1 cellular context compared by ENCODE assay signal in the genomic region with DNA sequence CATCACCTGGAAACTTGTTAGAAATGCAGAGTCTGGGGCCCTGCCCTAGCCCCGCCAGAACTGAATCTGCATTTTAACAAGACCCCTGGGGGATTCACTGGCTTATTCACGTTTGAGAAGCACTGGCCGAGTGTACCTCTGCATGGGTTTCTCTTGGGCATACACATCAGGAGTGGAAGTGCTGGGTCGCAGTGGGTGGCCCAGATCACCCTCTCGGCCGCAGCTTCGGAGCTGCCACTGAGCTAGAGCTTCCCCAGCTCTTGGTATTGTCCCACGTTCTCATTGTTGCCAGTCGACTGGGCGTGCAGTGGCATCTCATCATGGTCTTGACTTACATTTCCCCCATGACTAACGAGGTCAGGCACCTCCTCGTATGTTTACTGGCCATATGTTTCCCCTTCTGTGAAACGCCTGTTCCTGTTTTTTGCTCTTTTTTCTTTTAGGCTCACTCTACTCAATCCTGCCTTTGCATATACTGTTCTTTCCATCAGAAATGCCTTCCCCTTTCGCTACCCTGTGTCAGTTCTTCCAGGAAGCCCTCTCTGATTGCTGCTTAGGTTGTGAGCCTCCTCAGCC.
TF ChIP-seq lines count a peak whose summit lies in the region.

No MANE protein-coding gene starts in this region.

TF ChIP-seq in H1, 55 proteins besides CTCF, POLR2A, EP300 and RAD21:
- TF ChIP-seq BRCA1 (IDR thresholded peaks at IDR 0.05; ENCODE audit: low read depth, low read length) (no peak), CHD2 (IDR thresholded peaks at IDR 0.05; ENCODE audit: low read length) (no peak), EZH2 (IDR thresholded peaks at IDR 0.05; ENCODE audit: low read depth, low read length, severe bottlenecking) (no peak), POLR2AphosphoS5 (IDR thresholded peaks at IDR 0.05; ENCODE audit: low read depth, low read length) (no peak)
